8 cellular contexts compared by ENCODE assay signal in genomic region chr20:45470262-45470931, GRCh38. TPM values are rescaled to one million over a fixed set of nuclear protein-coding genes. Genes with fewer than 3 reads are reported as not detected.
DNase-seq lines count a peak whose midpoint lies in the region; ATAC-seq lines count a peak whose summit lies in the region.

No MANE protein-coding gene starts in this region.

- intact Hi-C loops in sciatic nerve (cut with DNase I), result no loop called here

- no peaks in the 10 kb centered on the region for H3K36me3 ChIP-seq in iPS-18a (ENCODE audit: control insufficient read depth, low read depth, low read length)

- H3K4me3 ChIP-seq in iPS-18a (ENCODE audit: low read length), result peak overlapping the region; percentile 71

- DNase-seq in AG20443 (ENCODE audit: low spot score) (peak; percentile 49), LHCN-M2 (ENCODE audit: low read depth) (peak; percentile 10), amniotic epithelial cell (ENCODE audit: low read depth) (peak; percentile 8), sciatic nerve (ENCODE audit: low spot score) (peak; percentile 80)

- H3K9me3 ChIP-seq in iPS-18a (ENCODE audit: control insufficient read depth, low read depth, low read length), result no peaks in the 10 kb centered on the region

- peaks cover 7% of the 10 kb centered on the region for H3K4me1 ChIP-seq in iPS-18a (ENCODE audit: control insufficient read depth, low read depth, low read length)

- no peak overlapping the region for H3K27ac ChIP-seq in iPS-18a (ENCODE audit: low read length)

- H3K9ac ChIP-seq in iPS-18a (ENCODE audit: low read length), result peak overlapping the region; percentile 70

- ATAC-seq in GM18909 (IDR thresholded peaks at IDR 0.05; ENCODE audit: poor library complexity, unreplicated experiment) (peak; percentile 68), sciatic nerve (peak; percentile 90), GM18858 (IDR thresholded peaks at IDR 0.05; ENCODE audit: unreplicated experiment) (no peak), HG02885 (IDR thresholded peaks at IDR 0.05; ENCODE audit: poor library complexity, unreplicated experiment) (no peak)

- peaks cover 41% of the 10 kb centered on the region for H3K27me3 ChIP-seq in iPS-18a (ENCODE audit: control insufficient read depth, insufficient read depth, low read length)

RNA-seq across cellular contexts. Expression of gene WFDC2, which starts 0.8 kb away (rescaled TPM):
- total RNA-seq in LHCN-M2 (2014; rRNA removed), result not detected in 2 replicates
- polyA plus RNA-seq in LHCN-M2 (2012), result 0.11 TPM
- 4.1 TPM for total RNA-seq in sciatic nerve

RNA-seq across cellular contexts. Expression of gene SPINT3, which starts 45.0 kb away (rescaled TPM):
- not detected in 2 replicates for total RNA-seq in LHCN-M2 (2014; rRNA removed)
- not detected for polyA plus RNA-seq in LHCN-M2 (2012)
- not detected for total RNA-seq in sciatic nerve

RNA-seq across cellular contexts. Expression of gene PIGT, which starts 54.5 kb away (rescaled TPM):
- 104 and 118 TPM in 2 replicates for total RNA-seq in LHCN-M2 (2014; rRNA removed)
- 94.9 TPM for polyA plus RNA-seq in LHCN-M2 (2012)
- total RNA-seq in sciatic nerve, result 67.4 TPM

Comparison
In these comparisons a context has a peak if more than half of its experiments do, and no peak if none do; other contexts are left out.
1. DNase-seq: peak in every context shown above with its lines; median percentile 80 in sciatic nerve; 49 in AG20443; 10 in LHCN-M2; 8 in amniotic epithelial cell.
2. ATAC-seq: peak in GM18909 (single experiment) and sciatic nerve (single experiment); none in GM18858 (single experiment) and HG02885 (single experiment).